In genomic region chr2:64327129-64327509, GRCh38 we compare ENCODE assay signal across 12 cellular contexts.
A peak's percentile ranks its signal among the peaks of the same experiment; 100 is the strongest.
DNase-seq lines count a peak whose midpoint lies in the region; ATAC-seq lines count a peak whose summit lies in the region.
"Had no signal": no experiment of that assay in that cellular context is flagged by ENCODE, and none has a peak within 500 bp of the region (broad histone marks: within the 10 kb centered on the region; RNA-seq: fewer than 3 reads in every experiment).

No MANE protein-coding gene starts in this region.

- H3K36me3 ChIP-seq in mucosa of rectum (ENCODE audit: control insufficient read depth in 2 of 2, insufficient read depth in 2 of 2, low read length in 2 of 2), result no peaks in the 10 kb centered on the region
- H3K36me3 ChIP-seq in thymus (ENCODE audit: control insufficient read depth, insufficient read depth), result no peaks in the 10 kb centered on the region

- peak overlapping the region; percentile 81 for H3K27ac Mint-ChIP-seq in activated naive CD4-positive, alpha-beta T cell treated with anti-CD3 and anti-CD28 coated beads, Interleukin-2, amount 10 ng/mL, durations not matched to agents 7 days and 5 days
- peak overlapping the region; percentile 99 for H3K27ac Mint-ChIP-seq in activated T-helper 17 cell treated with anti-CD3 and anti-CD28 coated beads, Interleukin-2, amount 50 U/mL, for 72 hours
- H3K27ac Mint-ChIP-seq: nephron had no signal

- peak overlapping the region; percentile 12 to 29 for H3K27ac ChIP-seq in mucosa of rectum (ENCODE audit: low read depth in 2 of 2, low read length in 2 of 2)
- peak overlapping the region; percentile 86 for H3K27ac ChIP-seq in thymus (ENCODE audit: low read depth)
- H3K27ac ChIP-seq: PC-9 had no signal

- peak overlapping the region; percentile 58 for H3K4me3 Mint-ChIP-seq in activated naive CD4-positive, alpha-beta T cell treated with anti-CD3 and anti-CD28 coated beads, Interleukin-2, amount 10 ng/mL, durations not matched to agents 7 days and 5 days
- H3K4me3 Mint-ChIP-seq in activated T-helper 17 cell treated with anti-CD3 and anti-CD28 coated beads, Interleukin-2, amount 50 U/mL, for 72 hours, result peak overlapping the region; percentile 78
- H3K4me3 Mint-ChIP-seq: nephron had no signal

- H3K9me3 ChIP-seq in mucosa of rectum (ENCODE audit: control insufficient read depth in 2 of 2, low read length in 2 of 2) (no peaks in the 10 kb centered on the region), thymus (ENCODE audit: control insufficient read depth) (no peaks in the 10 kb centered on the region)

- H3K27me3 Mint-ChIP-seq in activated naive CD4-positive, alpha-beta T cell treated with anti-CD3 and anti-CD28 coated beads, Interleukin-2, amount 10 ng/mL, durations not matched to agents 7 days and 5 days, result peaks cover 48% of the 10 kb centered on the region
- no peaks in the 10 kb centered on the region for H3K27me3 Mint-ChIP-seq in activated T-helper 17 cell treated with anti-CD3 and anti-CD28 coated beads, Interleukin-2, amount 50 U/mL, for 72 hours

- H3K4me1 ChIP-seq in mucosa of rectum (ENCODE audit: control insufficient read depth in 2 of 2, insufficient read depth in 2 of 2, low read length in 2 of 2) (peaks cover 18 to 23% of the 10 kb centered on the region in 2 donors), thymus (ENCODE audit: control insufficient read depth, insufficient read depth, low read length) (peaks cover 20% of the 10 kb centered on the region)

- H3K36me3 Mint-ChIP-seq in activated naive CD4-positive, alpha-beta T cell treated with anti-CD3 and anti-CD28 coated beads, Interleukin-2, amount 10 ng/mL, durations not matched to agents 7 days and 5 days, result no peaks in the 10 kb centered on the region
- H3K36me3 Mint-ChIP-seq in activated T-helper 17 cell treated with anti-CD3 and anti-CD28 coated beads, Interleukin-2, amount 50 U/mL, for 72 hours (ENCODE audit: low read depth), result peaks cover 6% of the 10 kb centered on the region

- H3K4me1 Mint-ChIP-seq in activated naive CD4-positive, alpha-beta T cell treated with anti-CD3 and anti-CD28 coated beads, Interleukin-2, amount 10 ng/mL, durations not matched to agents 7 days and 5 days, result peaks cover 73% of the 10 kb centered on the region
- H3K4me1 Mint-ChIP-seq in activated T-helper 17 cell treated with anti-CD3 and anti-CD28 coated beads, Interleukin-2, amount 50 U/mL, for 72 hours, result peaks cover 24% of the 10 kb centered on the region

- 92% methylated on average over 5 of the region's 5 CpGs for whole genome bisulfite sequencing in thymus

- ATAC-seq in activated T-helper 17 cell treated with anti-CD3 and anti-CD28 coated beads, Interleukin-2, amount 50 U/mL, for 72 hours (replicated peaks), result no peak
- ATAC-seq in GM18520 (IDR thresholded peaks at IDR 0.05; ENCODE audit: unreplicated experiment) (no peak), GM19023 (IDR thresholded peaks at IDR 0.05; ENCODE audit: unreplicated experiment) (no peak)

- CTCF ChIA-PET in activated naive CD4-positive, alpha-beta T cell treated with anti-CD3 and anti-CD28 coated beads, Interleukin-2, amount 10 ng/mL, durations not matched to agents 7 days and 5 days (lab: Charles Lee), result interaction anchor here (0.6 to 7.4 kb wide), 21 partner anchors 9 to 574 kb away, joined by 3 to 211 read pairs (median 4); no protein-coding TSS in a partner anchor

- no peak for DNase-seq in activated naive CD4-positive, alpha-beta T cell treated with anti-CD3 and anti-CD28 coated beads, Interleukin-2, amount 10 ng/mL, durations not matched to agents 7 days and 5 days
- DNase-seq in activated naive CD4-positive, alpha-beta T cell treated with Interleukin-2 at 50 U/mL for 16 hours, result no peak
- DNase-seq in stimulated activated naive CD4-positive, alpha-beta T cell treated with Interleukin-2 at 50 U/mL for 16 hours (lab: John Stamatoyannopoulos, UW), result no peak
- DNase-seq: HCEC 1CT, NCI-H1105 treated with DMSO at 0.1 percent for 48 hours had no signal

- H3K4me3 ChIP-seq in mucosa of rectum (ENCODE audit: low read length in 2 of 2) (peak overlapping the region in 1 of 2 donors; percentile 56), thymus (ENCODE audit: low read length) (no peak overlapping the region)
- H3K4me3 ChIP-seq: PC-9 had no signal

- no peaks in the 10 kb centered on the region for H3K9me3 Mint-ChIP-seq in activated naive CD4-positive, alpha-beta T cell treated with anti-CD3 and anti-CD28 coated beads, Interleukin-2, amount 10 ng/mL, durations not matched to agents 7 days and 5 days
- no peaks in the 10 kb centered on the region for H3K9me3 Mint-ChIP-seq in activated T-helper 17 cell treated with anti-CD3 and anti-CD28 coated beads, Interleukin-2, amount 50 U/mL, for 72 hours
- H3K9me3 Mint-ChIP-seq: nephron had no signal

- H3K27me3 ChIP-seq in mucosa of rectum (ENCODE audit: control insufficient read depth in 2 of 2, insufficient read depth in 2 of 2, low read length in 2 of 2), result no peaks in the 10 kb centered on the region
- H3K27me3 ChIP-seq in thymus (ENCODE audit: control insufficient read depth, insufficient read depth), result no peaks in the 10 kb centered on the region

- peak overlapping the region in 1 of 2 donors; percentile 24 for H3K9ac ChIP-seq in mucosa of rectum (ENCODE audit: low read depth in 1 of 2, low read length in 2 of 2)
